Comparison of ENCODE assay signal across 13 cellular contexts in the genomic region with DNA sequence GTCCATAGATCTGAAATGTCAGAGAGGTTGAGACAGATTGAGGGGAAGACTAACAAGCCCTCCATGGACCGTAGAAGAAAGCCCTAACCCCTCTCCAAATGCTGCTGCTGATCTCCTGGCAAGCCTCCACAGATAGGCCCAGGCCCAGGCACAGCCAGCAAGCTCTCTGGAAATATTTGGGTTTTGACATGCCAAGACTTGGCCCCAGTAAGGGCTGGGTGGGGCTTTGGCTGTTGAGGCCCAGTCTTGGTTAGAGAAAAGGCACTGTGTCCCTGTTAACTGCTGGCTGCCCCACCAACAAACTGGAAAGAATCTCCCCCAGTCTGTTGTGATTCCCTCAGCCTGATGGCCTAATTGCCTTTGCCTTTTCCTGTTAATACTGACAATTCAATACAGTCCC.
"Had no signal": no experiment of that assay in that cellular context is flagged by ENCODE, and none has a peak within 500 bp of the region (broad histone marks: within the 10 kb centered on the region; RNA-seq: fewer than 3 reads in every experiment).

No MANE protein-coding gene starts in this region.

- ATAC-seq: body of pancreas; stimulated activated memory B cell treated with anti-CD40 and anti-IgM and Interleukin-4, amounts not matched to agents 10 μg/mL and 1 μg/mL and 100 μg/mL, for 72 hours; WTC11 had no signal

- H3K4me3 ChIP-seq: adrenal gland, body of pancreas, ovary, smooth muscle cell had no signal

- H3K27ac ChIP-seq: body of pancreas, ovary had no signal

- H3K9me3 ChIP-seq: adrenal gland, body of pancreas, ovary, SK-N-SH had no signal

- H3K36me3 ChIP-seq: adrenal gland, ovary had no signal

- DNase-seq: activated CD4-positive, alpha-beta T cell treated with anti-CD3 and anti-CD28 coated beads for 48 hours; activated naive CD4-positive, alpha-beta T cell treated with anti-CD3 and anti-CD28 coated beads, Interleukin-2, amount 50 U/mL, for 16 hours; activated T-cell treated with anti-CD3 and anti-CD28 coated beads for 4 hours; adrenal gland; body of pancreas; cerebellar nuclear complex; ovary; retina; SK-N-SH had no signal

- H3K27me3 ChIP-seq: adrenal gland, body of pancreas, ovary had no signal

- FAIRE-seq: frontal cortex had no signal

- H3K4me1 ChIP-seq: adrenal gland, body of pancreas had no signal
